15 cellular contexts compared by ENCODE assay signal in the genomic region with DNA sequence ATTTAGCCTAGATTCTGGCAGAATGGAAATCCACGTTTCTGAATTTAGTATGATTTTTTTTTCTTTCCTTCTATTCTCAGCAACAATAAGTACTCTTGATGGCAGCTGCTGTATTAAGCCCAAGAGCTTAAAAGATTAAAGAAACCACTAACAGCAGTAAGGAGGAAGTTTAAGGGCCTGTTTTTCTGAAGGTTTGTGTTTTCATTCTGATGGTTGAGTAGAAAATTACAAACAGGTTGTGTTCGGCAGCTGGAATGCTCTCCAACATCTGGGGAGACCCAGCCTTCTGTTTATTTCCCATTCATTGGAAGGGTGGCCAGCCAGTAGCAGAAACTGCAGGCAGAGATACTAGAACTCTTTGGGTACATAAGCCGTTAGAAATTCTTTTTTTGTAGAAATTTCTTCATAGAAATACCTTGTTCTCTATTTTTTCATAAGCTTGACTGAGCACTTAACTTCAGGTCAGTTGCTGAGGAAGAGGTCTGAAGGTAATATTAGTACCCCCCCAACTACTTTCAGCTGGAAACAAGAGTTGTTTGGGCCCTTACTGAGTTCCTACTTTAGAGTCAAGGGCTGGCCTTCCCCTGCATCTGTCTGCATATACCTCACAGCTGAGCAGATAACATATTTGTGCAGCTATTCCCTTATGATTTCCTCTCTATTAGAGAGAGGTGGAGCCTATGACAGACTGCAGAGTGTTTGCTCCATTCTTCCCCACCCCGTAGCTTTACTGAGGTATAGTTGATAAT.
DNase-seq lines count a peak whose midpoint lies in the region; ATAC-seq and TF ChIP-seq lines count a peak whose summit lies in the region.
"Had no signal": no experiment of that assay in that cellular context is flagged by ENCODE, and none has a peak within 500 bp of the region (broad histone marks: within the 10 kb centered on the region; RNA-seq: fewer than 3 reads in every experiment).

No MANE protein-coding gene starts in this region.

- H3K9me3 ChIP-seq in A673 (ENCODE audit: low read depth, low read length, poor library complexity, severe bottlenecking): no peaks in the 10 kb centered on the region
- H3K9me3 ChIP-seq in esophagus muscularis mucosa: no peaks in the 10 kb centered on the region
- no peaks in the 10 kb centered on the region for H3K9me3 ChIP-seq in effector memory CD4-positive, alpha-beta T cell (ENCODE audit: control insufficient read depth, low read length)
- H3K9me3 ChIP-seq: breast epithelium, ovary, uterus had no signal

- DNase-seq in A673 (ENCODE audit: low spot score) (peak; percentile 20), endothelial cell (ENCODE audit: low spot score) (no peak), esophagus muscularis mucosa (ENCODE audit: extremely low spot score) (no peak), natural killer cell (no peak)
- DNase-seq in Jurkat, Clone E6-1 (ENCODE audit: low read depth, low spot score): peak; percentile 71
- no peak for DNase-seq in effector memory CD4-positive, alpha-beta T cell
- DNase-seq in activated CD8-positive, alpha-beta memory T cell treated with anti-CD3 and anti-CD28 coated beads, Interleukin-2, amount 10 ng/mL, durations not matched to agents 7 days and 5 days: no peak
- DNase-seq: activated CD4-positive, alpha-beta T cell treated with anti-CD3 and anti-CD28 coated beads, Interleukin-2, amount 50 U/mL, for 1 hour; NCI-H1092 treated with DMSO at 0.1 percent for 48 hours; NCI-H748 treated with DMSO at 0.1 percent for 48 hours; ovary; uterus had no signal

- H3K27me3 ChIP-seq in A673 (replicated peaks; ENCODE audit: insufficient read depth, low read depth, low read length, poor library complexity) (no peaks in the 10 kb centered on the region), esophagus muscularis mucosa (no peaks in the 10 kb centered on the region)
- no peaks in the 10 kb centered on the region for H3K27me3 ChIP-seq in effector memory CD4-positive, alpha-beta T cell (replicated peaks; ENCODE audit: control insufficient read depth, insufficient read depth, low read length, poor library complexity, severe bottlenecking)
- H3K27me3 ChIP-seq: breast epithelium, ovary, uterus had no signal

- peak overlapping the region; percentile 78 for H3K27ac Mint-ChIP-seq in endothelial cell (ENCODE audit: unreplicated experiment)
- H3K27ac Mint-ChIP-seq in natural killer cell: no peak overlapping the region
- H3K27ac Mint-ChIP-seq in activated CD8-positive, alpha-beta memory T cell treated with anti-CD3 and anti-CD28 coated beads, Interleukin-2, amount 10 ng/mL, durations not matched to agents 7 days and 5 days: no peak overlapping the region
- H3K27ac Mint-ChIP-seq: activated T-helper 2 cell treated with anti-CD3 and anti-CD28 coated beads, Interferon-gamma antibody, Interleukin-2, Interleukin-4, amounts not matched to agents 10 μg/mL and 5 μg/mL and 100 μg/mL, durations not matched to agents 14 hours and 24 hours and 36 hours had no signal

- POLR2A ChIA-PET in A673 (lab: Charles Lee; ENCODE audit: low non-redundant PET): no interaction called here

- H3K36me3 Mint-ChIP-seq in endothelial cell (ENCODE audit: low read depth, unreplicated experiment) (no peaks in the 10 kb centered on the region), natural killer cell (no peaks in the 10 kb centered on the region)
- no peaks in the 10 kb centered on the region for H3K36me3 Mint-ChIP-seq in activated CD8-positive, alpha-beta memory T cell treated with anti-CD3 and anti-CD28 coated beads, Interleukin-2, amount 10 ng/mL, durations not matched to agents 7 days and 5 days

- 46% methylated on average over 4 of the region's 4 CpGs for WGBS in esophagus muscularis mucosa

- H3K36me3 ChIP-seq in A673 (ENCODE audit: insufficient read depth, low read length, poor library complexity, severe bottlenecking) (no peaks in the 10 kb centered on the region), esophagus muscularis mucosa (no peaks in the 10 kb centered on the region)
- H3K36me3 ChIP-seq in effector memory CD4-positive, alpha-beta T cell (ENCODE audit: control insufficient read depth, insufficient read depth, low read length): no peaks in the 10 kb centered on the region
- H3K36me3 ChIP-seq: breast epithelium, ovary, uterus had no signal

- TF ChIP-seq EP300 in esophagus muscularis mucosa (IDR thresholded peaks at IDR 0.05): no peak

- no peak overlapping the region for H3K4me3 ChIP-seq in A673 (ENCODE audit: low read depth, low read length, poor library complexity, severe bottlenecking)
- H3K4me3 ChIP-seq in Jurkat, Clone E6-1 (ENCODE audit: low read length): no peak overlapping the region
- no peak overlapping the region for H3K4me3 ChIP-seq in esophagus muscularis mucosa
- no peak overlapping the region for H3K4me3 ChIP-seq in effector memory CD4-positive, alpha-beta T cell (ENCODE audit: insufficient read depth, low read depth, low read length, poor library complexity, severe bottlenecking)
- H3K4me3 ChIP-seq: breast epithelium, ovary, uterus had no signal

- no TSS peak for BruUV-seq in A673 (replicated peaks; lab: Mats Ljungman, UMichigan)

- ATAC-seq in GM18858 (IDR thresholded peaks at IDR 0.05; ENCODE audit: unreplicated experiment) (peak; percentile 53), natural killer cell (no peak)
- ATAC-seq in activated CD8-positive, alpha-beta memory T cell treated with anti-CD3 and anti-CD28 coated beads, Interleukin-2, amount 10 ng/mL, durations not matched to agents 7 days and 5 days: no peak

- H3K27me3 Mint-ChIP-seq in endothelial cell (ENCODE audit: unreplicated experiment) (no peaks in the 10 kb centered on the region), natural killer cell (ENCODE audit: low read depth in 2 of 2) (no peaks in the 10 kb centered on the region)
- no peaks in the 10 kb centered on the region for H3K27me3 Mint-ChIP-seq in activated CD8-positive, alpha-beta memory T cell treated with anti-CD3 and anti-CD28 coated beads, Interleukin-2, amount 10 ng/mL, durations not matched to agents 7 days and 5 days

- H3K4me3 Mint-ChIP-seq in endothelial cell (ENCODE audit: unreplicated experiment): no peak overlapping the region
- H3K4me3 Mint-ChIP-seq in natural killer cell: no peak overlapping the region
- no peak overlapping the region for H3K4me3 Mint-ChIP-seq in activated CD8-positive, alpha-beta memory T cell treated with anti-CD3 and anti-CD28 coated beads, Interleukin-2, amount 10 ng/mL, durations not matched to agents 7 days and 5 days

- intact Hi-C loops in A673 (cut with micrococcal nuclease; ENCODE audit: unreplicated experiment) (no loop called here), esophagus muscularis mucosa (cut with DNase I) (no loop called here), natural killer cell (cut with micrococcal nuclease) (no loop called here)

- H3K27ac ChIP-seq in A673 (ENCODE audit: low read depth, low read length, poor library complexity, severe bottlenecking) (no peak overlapping the region), esophagus muscularis mucosa (replicated peaks in 1 of 4) (no peak overlapping the region)
- H3K27ac ChIP-seq in effector memory CD4-positive, alpha-beta T cell (ENCODE audit: insufficient read depth, low read length, poor library complexity, severe bottlenecking): no peak overlapping the region
- H3K27ac ChIP-seq: breast epithelium, ovary, uterus had no signal

- CTCF ChIA-PET in A673 (lab: Charles Lee): no interaction called here
- CTCF ChIA-PET in activated CD8-positive, alpha-beta memory T cell treated with anti-CD3 and anti-CD28 coated beads, Interleukin-2, amount 10 ng/mL, durations not matched to agents 7 days and 5 days (lab: Charles Lee): no interaction called here

- H3K4me1 ChIP-seq in A673 (ENCODE audit: insufficient read depth, low read length, poor library complexity, severe bottlenecking): peaks cover 16% of the 10 kb centered on the region
- peaks cover 22 to 42% (median 29%) of the 10 kb centered on the region in 4 donors for H3K4me1 ChIP-seq in esophagus muscularis mucosa
- H3K4me1 ChIP-seq in effector memory CD4-positive, alpha-beta T cell (ENCODE audit: control insufficient read depth, insufficient read depth, low read length, poor library complexity, severe bottlenecking): no peaks in the 10 kb centered on the region
- H3K4me1 ChIP-seq: breast epithelium, uterus had no signal

- H3K4me1 Mint-ChIP-seq in endothelial cell (ENCODE audit: unreplicated experiment) (peaks cover 12% of the 10 kb centered on the region), natural killer cell (peaks cover 0 to 5% of the 10 kb centered on the region in 2 donors)
- H3K4me1 Mint-ChIP-seq in activated CD8-positive, alpha-beta memory T cell treated with anti-CD3 and anti-CD28 coated beads, Interleukin-2, amount 10 ng/mL, durations not matched to agents 7 days and 5 days: no peaks in the 10 kb centered on the region

- H3K9me3 Mint-ChIP-seq in endothelial cell (ENCODE audit: unreplicated experiment) (no peaks in the 10 kb centered on the region), natural killer cell (no peaks in the 10 kb centered on the region)
- H3K9me3 Mint-ChIP-seq in activated CD8-positive, alpha-beta memory T cell treated with anti-CD3 and anti-CD28 coated beads, Interleukin-2, amount 10 ng/mL, durations not matched to agents 7 days and 5 days (ENCODE audit: low read depth): no peaks in the 10 kb centered on the region
- H3K9me3 Mint-ChIP-seq: activated T-helper 2 cell treated with anti-CD3 and anti-CD28 coated beads, Interferon-gamma antibody, Interleukin-2, Interleukin-4, amounts not matched to agents 10 μg/mL and 5 μg/mL and 100 μg/mL, durations not matched to agents 14 hours and 24 hours and 36 hours had no signal

- no peak for TF ChIP-seq POLR2A in esophagus muscularis mucosa (IDR thresholded peaks at IDR 0.05; ENCODE audit: low read depth)

- TF ChIP-seq CTCF in A673 (conservative IDR thresholded peaks at IDR 0.05; ENCODE audit: low read depth, low read length): no peak
- no peak for TF ChIP-seq CTCF in endothelial cell (IDR thresholded peaks at IDR 0.05; ENCODE audit: unreplicated experiment)
- no peak for TF ChIP-seq CTCF in esophagus muscularis mucosa (IDR thresholded peaks at IDR 0.05)
- TF ChIP-seq CTCF in natural killer cell (IDR thresholded peaks at IDR 0.05): no peak

Comparison
In these comparisons a context has a peak if more than half of its experiments do, and no peak if none do; other contexts are left out.
1. DNase-seq: peak in A673 (single experiment) and Jurkat, Clone E6-1 (single experiment); none in endothelial cell (single experiment), esophagus muscularis mucosa (single experiment), natural killer cell (single experiment), effector memory CD4-positive, alpha-beta T cell (0 of 3) and activated CD8-positive, alpha-beta memory T cell treated with anti-CD3 and anti-CD28 coated beads, Interleukin-2, amount 10 ng/mL, durations not matched to agents 7 days and 5 days (single experiment).